Comparison of ENCODE assay signal across 10 cellular contexts in genomic region chr20:644692-645317, GRCh38. TPM values are rescaled to one million over a fixed set of nuclear protein-coding genes. Genes with fewer than 3 reads are reported as not detected.
"Had no signal": no experiment of that assay in that cellular context is flagged by ENCODE, and none has a peak within 500 bp of the region (broad histone marks: within the 10 kb centered on the region; RNA-seq: fewer than 3 reads in every experiment).

No MANE protein-coding gene starts in this region.

- H3K4me1 ChIP-seq: breast epithelium had no signal

- H3K9me3 Mint-ChIP-seq: activated B cell treated with CpG ODN at 0.5 μM for 24 hours; activated CD4-positive, alpha-beta T cell treated with anti-CD3 and anti-CD28 coated beads, Interleukin-2, amount 10 ng/mL, durations not matched to agents 7 days and 5 days; activated naive CD4-positive, alpha-beta T cell treated with anti-CD3 and anti-CD28 coated beads for 36 hours; activated T-helper 17 cell treated with anti-CD3 and anti-CD28 coated beads, Interleukin-2, amount 50 U/mL, for 72 hours; T-helper 1 cell treated with Interleukin-12 subunit alpha and Interleukin-12 subunit beta and Interleukin-4 antibody, amounts not matched to agents 30 μg/mL and 1 μg/mL, for 36 hours had no signal

- H3K4me3 ChIP-seq: breast epithelium had no signal

- H3K27ac Mint-ChIP-seq: activated B cell treated with CpG ODN at 0.5 μM for 24 hours; activated CD4-positive, alpha-beta memory T cell treated with anti-CD3 and anti-CD28 coated beads for 36 hours; activated naive CD4-positive, alpha-beta T cell treated with anti-CD3 and anti-CD28 coated beads for 36 hours; activated naive CD8-positive, alpha-beta T cell; activated T-helper 17 cell treated with anti-CD3 and anti-CD28 coated beads, Interleukin-2, amount 50 U/mL, for 72 hours; T-helper 1 cell treated with Interleukin-12 subunit alpha and Interleukin-12 subunit beta and Interleukin-4 antibody, amounts not matched to agents 30 μg/mL and 1 μg/mL, for 36 hours had no signal

- DNase-seq: activated gamma-delta T cell had no signal

- H3K27me3 ChIP-seq: breast epithelium had no signal

- H3K4me3 Mint-ChIP-seq: activated B cell treated with CpG ODN at 0.5 μM for 24 hours; activated CD4-positive, alpha-beta memory T cell treated with anti-CD3 and anti-CD28 coated beads for 36 hours; activated CD4-positive, alpha-beta T cell treated with anti-CD3 and anti-CD28 coated beads, Interleukin-2, amount 10 ng/mL, durations not matched to agents 7 days and 5 days; activated naive CD4-positive, alpha-beta T cell treated with anti-CD3 and anti-CD28 coated beads for 36 hours; activated naive CD8-positive, alpha-beta T cell; activated T-helper 17 cell treated with anti-CD3 and anti-CD28 coated beads, Interleukin-2, amount 50 U/mL, for 72 hours; T-helper 1 cell treated with Interleukin-12 subunit alpha and Interleukin-12 subunit beta and Interleukin-4 antibody, amounts not matched to agents 30 μg/mL and 1 μg/mL, for 36 hours had no signal

- H3K4me1 Mint-ChIP-seq: activated T-helper 17 cell treated with anti-CD3 and anti-CD28 coated beads, Interleukin-2, amount 50 U/mL, for 72 hours had no signal

- H3K27ac ChIP-seq: breast epithelium had no signal

RNA-seq across cellular contexts. Expression of gene SCRT2, which starts 30.8 kb away (rescaled TPM):
- total RNA-seq: activated B cell treated with CpG ODN at 0.5 μM for 24 hours; activated CD4-positive, alpha-beta memory T cell treated with anti-CD3 and anti-CD28 coated beads for 36 hours; activated CD4-positive, alpha-beta T cell treated with anti-CD3 and anti-CD28 coated beads, Interleukin-2, amount 10 ng/mL, durations not matched to agents 7 days and 5 days; activated naive CD4-positive, alpha-beta T cell treated with anti-CD3 and anti-CD28 coated beads for 36 hours; activated T-helper 17 cell treated with anti-CD3 and anti-CD28 coated beads, Interleukin-2, amount 50 U/mL, for 72 hours; breast epithelium; SK-MEL-5 had no signal

RNA-seq across cellular contexts. Expression of gene TCF15, which starts 34.7 kb away (rescaled TPM):
- total RNA-seq: activated B cell treated with CpG ODN at 0.5 μM for 24 hours; activated CD4-positive, alpha-beta memory T cell treated with anti-CD3 and anti-CD28 coated beads for 36 hours; activated CD4-positive, alpha-beta T cell treated with anti-CD3 and anti-CD28 coated beads, Interleukin-2, amount 10 ng/mL, durations not matched to agents 7 days and 5 days; activated naive CD4-positive, alpha-beta T cell treated with anti-CD3 and anti-CD28 coated beads for 36 hours; activated T-helper 17 cell treated with anti-CD3 and anti-CD28 coated beads, Interleukin-2, amount 50 U/mL, for 72 hours; SK-MEL-5 had no signal
